Comparison of ENCODE assay signal across 8 cellular contexts in genomic region chr2:75710577-75711253, GRCh38. TPM values are rescaled to one million over a fixed set of nuclear protein-coding genes. Genes with fewer than 3 reads are reported as not detected.
A peak's percentile ranks its signal among the peaks of the same experiment; 100 is the strongest.
DNase-seq lines count a peak whose midpoint lies in the region; ATAC-seq, FAIRE-seq and TF ChIP-seq lines count a peak whose summit lies in the region.

Gene GCFC2 (minus strand): TSS chr2:75710915. CDS start chr2:75710855, 60 bp downstream.

- TF ChIP-seq CTCF in left ventricle myocardium inferior (IDR thresholded peaks at IDR 0.05; ENCODE audit: borderline replicate concordance) (peak; percentile 60), psoas muscle (IDR thresholded peaks at IDR 0.05) (peak; percentile 33)

- H3K4me3 ChIP-seq in left ventricle myocardium inferior (peak within 1 kb of the TSS; percentile 84), psoas muscle (peak within 1 kb of the TSS; percentile 85)

- intact Hi-C loops in left ventricle myocardium inferior (cut with micrococcal nuclease) (no loop called here), psoas muscle (cut with DNase I) (loop anchor here in 1 of 2 donors (10.0 kb wide), 1 partner anchor 756 kb away; the partner anchor contains the start of gene POLE4)

- no peaks in the 10 kb centered on the region for H3K9me3 ChIP-seq in left ventricle myocardium inferior (replicated peaks)
- H3K9me3 ChIP-seq in psoas muscle, result no peaks in the 10 kb centered on the region

- H3K36me3 ChIP-seq in left ventricle myocardium inferior (peaks cover 6% of the 10 kb centered on the region), psoas muscle (ENCODE audit: insufficient read depth in 1 of 2, low read depth in 1 of 2) (peaks cover 0 to 12% of the 10 kb centered on the region in 2 donors)

- H3K4me1 ChIP-seq in left ventricle myocardium inferior (peaks cover 47% of the 10 kb centered on the region), psoas muscle (peaks cover 19% of the 10 kb centered on the region)

- 1% methylated on average over 59 to 66 of the region's 66 CpGs for WGBS in psoas muscle, 3 donors

- ATAC-seq in HG02840 (IDR thresholded peaks at IDR 0.05; ENCODE audit: low FRiP score, unreplicated experiment) (peak; percentile 94), psoas muscle (peak; percentile 97 to 98 (median 98))

- no peaks in the 10 kb centered on the region for H3K27me3 ChIP-seq in left ventricle myocardium inferior (ENCODE audit: low read depth)
- no peaks in the 10 kb centered on the region for H3K27me3 ChIP-seq in psoas muscle (ENCODE audit: insufficient read depth in 3 of 3, low read length in 2 of 3)

- DNase-seq in GM12892 (ENCODE audit: insufficient read length) (peak; percentile 78), NCI-H1436 (lab: John Stamatoyannopoulos, UW) (peak; percentile 86), T-helper 1 cell (peak; percentile 61 to 85 (median 73)), amniotic epithelial cell (ENCODE audit: low read depth) (peak; percentile 84), left ventricle myocardium inferior (peak; percentile 90), psoas muscle (peak; percentile 92 to 94), urothelium cell line (ENCODE audit: low spot score) (peak; percentile 96)

- TF ChIP-seq POLR2A in GM12892 (IDR thresholded peaks at IDR 0.05; ENCODE audit: low read depth, low read length), result peak; percentile 91

- FAIRE-seq in GM12892 (lab: Jason Lieb, UNC) (peak; percentile 97), urothelium cell line (lab: Jason Lieb, UNC) (peak; percentile 93)

- H3K27ac ChIP-seq in left ventricle myocardium inferior (replicated peaks) (peak within 1 kb of the TSS; percentile 97), psoas muscle (peak within 1 kb of the TSS; percentile 97)

RNA-seq across cellular contexts. Expression of gene GCFC2, which starts in this region (rescaled TPM):
- polyA plus RNA-seq in GM12892 (2012; ENCODE audit: missing spikeins), result 27.0 TPM
- 9.6 TPM for total RNA-seq in left ventricle myocardium inferior
- total RNA-seq in psoas muscle, result 10 to 100 TPM; 13.2 to 31.5 (median 25.3) TPM
- polyA plus RNA-seq in psoas muscle, result 10 to 100 TPM; 14.2 to 20.2 (median 17.7) TPM

Comparison
In these comparisons a context has a peak if more than half of its experiments do, and no peak if none do; other contexts are left out.
1. Peak in every context shown above with its lines: DNase-seq, ATAC-seq, H3K4me3 ChIP-seq and H3K27ac ChIP-seq.